Comparison of ENCODE assay signal across 17 cellular contexts in genomic region chr15:91562698-91563097, GRCh38.
A peak's percentile ranks its signal among the peaks of the same experiment; 100 is the strongest.
DNase-seq lines count a peak whose midpoint lies in the region; ATAC-seq and TF ChIP-seq lines count a peak whose summit lies in the region.
"Had no signal": no experiment of that assay in that cellular context is flagged by ENCODE, and none has a peak within 500 bp of the region (broad histone marks: within the 10 kb centered on the region; RNA-seq: fewer than 3 reads in every experiment).

No MANE protein-coding gene starts in this region.

- TF ChIP-seq CTCF in breast epithelium (IDR thresholded peaks at IDR 0.05) (no peak), mammary epithelial cell (conservative IDR thresholded peaks at IDR 0.05 in 1 of 2, IDR thresholded peaks at IDR 0.05 in 1 of 2; ENCODE audit: extremely low read depth in 1 of 2, insufficient read depth in 1 of 2, low read depth in 1 of 2, low read length in 2 of 2) (no peak), suprapubic skin (IDR thresholded peaks at IDR 0.05) (no peak)

- peaks cover 22% of the 10 kb centered on the region for H3K27me3 Mint-ChIP-seq in activated CD4-positive, alpha-beta T cell treated with anti-CD3 and anti-CD28 coated beads, Interleukin-2, amount 10 ng/mL, durations not matched to agents 24 days and 14 days
- H3K27me3 Mint-ChIP-seq: IgD-negative memory B cell had no signal

- no peaks in the 10 kb centered on the region for H4K20me1 ChIP-seq in mammary epithelial cell (ENCODE audit: insufficient read depth, low read length)

- H3K9me3 Mint-ChIP-seq in activated CD4-positive, alpha-beta T cell treated with anti-CD3 and anti-CD28 coated beads, Interleukin-2, amount 10 ng/mL, durations not matched to agents 24 days and 14 days, result peaks cover 1% of the 10 kb centered on the region
- H3K9me3 Mint-ChIP-seq: CD4-positive, alpha-beta T cell; IgD-negative memory B cell had no signal

- TF ChIP-seq EP300 in suprapubic skin (IDR thresholded peaks at IDR 0.05), result no peak

- no TSS peak for BruUV-seq in mammary epithelial cell (replicated peaks; lab: Mats Ljungman, UMichigan)

- H3K36me3 ChIP-seq in breast epithelium, result no peaks in the 10 kb centered on the region
- H3K36me3 ChIP-seq in mammary epithelial cell (ENCODE audit: insufficient read depth, low read length), result no peaks in the 10 kb centered on the region
- H3K36me3 ChIP-seq in suprapubic skin, result no peaks in the 10 kb centered on the region
- H3K36me3 ChIP-seq: BE2C, HAP-1, SJSA1 had no signal

- intact Hi-C loops in breast epithelium (cut with DNase I; ENCODE audit: low total_unique reads), result no loop called here
- intact Hi-C loops in mammary epithelial cell (cut with micrococcal nuclease), result loop anchor here (5.0 kb wide), 1 partner anchor 130 kb away; no protein-coding TSS in a partner anchor
- intact Hi-C loops in left cardiac atrium (cut with DNase I), result no loop called here
- intact Hi-C loops in activated CD4-positive, alpha-beta T cell treated with anti-CD3 and anti-CD28 coated beads, Interleukin-2, amount 10 ng/mL, durations not matched to agents 24 days and 14 days (cut with micrococcal nuclease), result no loop called here

- no peaks in the 10 kb centered on the region for H3K4me1 Mint-ChIP-seq in activated CD4-positive, alpha-beta T cell treated with anti-CD3 and anti-CD28 coated beads, Interleukin-2, amount 10 ng/mL, durations not matched to agents 24 days and 14 days
- H3K4me1 Mint-ChIP-seq: IgD-negative memory B cell had no signal

- in situ Hi-C loops in mammary epithelial cell (cut with MboI; ENCODE audit: low sequenced_read_pairs in 2 of 2), result no loop called here

- H3K4me3 Mint-ChIP-seq in activated CD4-positive, alpha-beta T cell treated with anti-CD3 and anti-CD28 coated beads, Interleukin-2, amount 10 ng/mL, durations not matched to agents 24 days and 14 days, result no peak overlapping the region
- H3K4me3 Mint-ChIP-seq: CD4-positive, alpha-beta T cell; IgD-negative memory B cell had no signal

- no peaks in the 10 kb centered on the region for H3K9me3 ChIP-seq in breast epithelium
- H3K9me3 ChIP-seq in mammary epithelial cell (replicated peaks; ENCODE audit: insufficient read depth, low read length), result no peaks in the 10 kb centered on the region
- H3K9me3 ChIP-seq in suprapubic skin, result no peaks in the 10 kb centered on the region
- H3K9me3 ChIP-seq: BE2C, HAP-1, SJSA1 had no signal

- H3K4me3 ChIP-seq in breast epithelium, result no peak overlapping the region
- H3K4me3 ChIP-seq in mammary epithelial cell (replicated peaks in 1 of 3; ENCODE audit: insufficient read depth in 1 of 3, low read depth in 2 of 3, low read length in 3 of 3), result no peak overlapping the region
- no peak overlapping the region for H3K4me3 ChIP-seq in suprapubic skin
- H3K4me3 ChIP-seq: HAP-1, SJSA1 had no signal

- H3K9ac ChIP-seq in mammary epithelial cell (ENCODE audit: insufficient read depth, low read length), result no peak overlapping the region

- H3K27ac ChIP-seq in breast epithelium (peak overlapping the region; percentile 84 to 92), mammary epithelial cell (ENCODE audit: insufficient read depth, low read depth, low read length) (no peak overlapping the region), angular gyrus (ENCODE audit: low read depth, low read length) (peak overlapping the region; percentile 85), suprapubic skin (peak overlapping the region; percentile 81)

- dilution Hi-C loops in mammary epithelial cell (cut with HindIII; ENCODE audit: low sequenced_read_pairs), result no loop called here

- DNase-seq in breast epithelium (ENCODE audit: low spot score in 2 of 2) (no peak), mammary epithelial cell (no peak), left cardiac atrium (no peak), suprapubic skin (ENCODE audit: low spot score in 2 of 2) (no peak), KG1 (lab: John Stamatoyannopoulos, UW) (no peak)
- DNase-seq in activated CD4-positive, alpha-beta T cell treated with anti-CD3 and anti-CD28 coated beads, Interleukin-2, amount 10 ng/mL, durations not matched to agents 24 days and 14 days, result no peak
- DNase-seq: 8988T; BE2C; CD4-positive, alpha-beta T cell; NCI-H1105; NCI-H1694; NCI-H524 had no signal

- no peak overlapping the region for H3K27ac Mint-ChIP-seq in activated CD4-positive, alpha-beta T cell treated with anti-CD3 and anti-CD28 coated beads, Interleukin-2, amount 10 ng/mL, durations not matched to agents 24 days and 14 days
- H3K27ac Mint-ChIP-seq: CD4-positive, alpha-beta T cell; IgD-negative memory B cell had no signal

- no peaks in the 10 kb centered on the region for H3K36me3 Mint-ChIP-seq in activated CD4-positive, alpha-beta T cell treated with anti-CD3 and anti-CD28 coated beads, Interleukin-2, amount 10 ng/mL, durations not matched to agents 24 days and 14 days (ENCODE audit: low read depth)
- H3K36me3 Mint-ChIP-seq: IgD-negative memory B cell had no signal

- peak; percentile 46 to 65 for ATAC-seq in left cardiac atrium
- ATAC-seq in GM18519 (IDR thresholded peaks at IDR 0.05; ENCODE audit: low FRiP score, unreplicated experiment), result no peak

- no peaks in the 10 kb centered on the region for H3K27me3 ChIP-seq in breast epithelium
- H3K27me3 ChIP-seq in mammary epithelial cell (ENCODE audit: insufficient read depth, low read length), result no peaks in the 10 kb centered on the region
- H3K27me3 ChIP-seq in suprapubic skin, result no peaks in the 10 kb centered on the region
- H3K27me3 ChIP-seq: BE2C, SJSA1 had no signal

- H3K4me2 ChIP-seq in mammary epithelial cell (ENCODE audit: insufficient read depth, low read depth, low read length), result no peak overlapping the region

- no peaks in the 10 kb centered on the region for H3K79me2 ChIP-seq in mammary epithelial cell (ENCODE audit: insufficient read depth, low read length)

- TF ChIP-seq POLR2A in breast epithelium (IDR thresholded peaks at IDR 0.05), result no peak
- no peak for TF ChIP-seq POLR2A in suprapubic skin (IDR thresholded peaks at IDR 0.05)

- WGBS in mammary epithelial cell (ENCODE audit: low coverage, missing lambda C conversion rate), result 96% methylated on average over 2 of the region's 2 CpGs
- WGBS in suprapubic skin, result 76% methylated on average over 2 of the region's 2 CpGs

- CTCF ChIA-PET in mammary epithelial cell (lab: Charles Lee; ENCODE audit: low non-redundant PET), result no interaction called here

- H2AFZ ChIP-seq in mammary epithelial cell (ENCODE audit: low read depth, low read length), result no peak overlapping the region

- H3K4me1 ChIP-seq in breast epithelium (no peaks in the 10 kb centered on the region), mammary epithelial cell (ENCODE audit: insufficient read depth, low read length) (peaks cover 20% of the 10 kb centered on the region), suprapubic skin (peaks cover 15% of the 10 kb centered on the region)
- H3K4me1 ChIP-seq: BE2C, HAP-1 had no signal
